8 cellular contexts compared by ENCODE assay signal in the genomic region with DNA sequence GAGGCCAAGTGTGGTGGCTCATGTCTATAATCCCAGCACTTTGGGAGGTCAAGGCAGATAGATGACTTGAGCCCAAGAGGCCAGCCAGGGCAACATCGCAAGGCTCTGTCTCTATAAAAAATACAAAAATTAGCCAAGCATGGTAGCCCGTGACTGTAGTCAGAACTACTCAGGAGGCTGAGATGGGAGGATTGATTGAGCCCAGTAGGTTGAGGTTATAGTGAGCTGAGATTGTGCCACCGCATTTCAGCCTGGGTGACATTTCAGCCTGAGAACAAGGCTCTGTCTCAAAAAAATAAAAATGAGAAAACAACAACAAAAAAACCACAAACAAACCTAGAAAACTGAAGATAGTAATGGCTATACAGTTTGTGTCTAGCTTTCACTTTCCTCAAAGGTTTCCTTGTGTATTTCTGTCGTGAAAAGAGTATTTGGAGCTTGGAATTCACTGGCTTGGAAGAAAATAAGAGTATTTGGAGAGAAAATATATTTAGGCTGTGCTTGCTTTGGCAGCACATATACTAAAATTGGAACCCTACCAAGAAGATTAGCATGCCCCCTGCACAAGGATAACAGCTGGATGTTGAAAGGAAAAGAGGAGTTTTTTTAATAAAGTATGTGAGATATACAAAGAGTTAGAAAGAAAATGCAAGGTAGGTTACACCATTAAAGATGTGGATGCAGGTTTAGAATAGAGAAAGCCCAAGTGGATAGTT. TPM values are rescaled to one million over a fixed set of nuclear protein-coding genes. Genes with fewer than 3 reads are reported as not detected.
DNase-seq lines count a peak whose midpoint lies in the region; ATAC-seq and TF ChIP-seq lines count a peak whose summit lies in the region.

No MANE protein-coding gene starts in this region.

- H3K4me3 Mint-ChIP-seq in CD4-positive, CD25-positive, alpha-beta regulatory T cell = peak overlapping the region; percentile 75 to 89 (median 79)
- peak overlapping the region; percentile 62 for H3K4me3 Mint-ChIP-seq in chondrocyte (ENCODE audit: unreplicated experiment)
- peak overlapping the region in 1 of 3 experiments; percentile 41 for H3K4me3 Mint-ChIP-seq in nephron

- H3K27me3 ChIP-seq in CD4-positive, CD25-positive, alpha-beta regulatory T cell (ENCODE audit: control insufficient read depth, insufficient read depth, low read length) = no peaks in the 10 kb centered on the region
- H3K27me3 ChIP-seq in OCI-LY1 (ENCODE audit: insufficient read depth, low read length) = no peaks in the 10 kb centered on the region

- H3K9me3 ChIP-seq in CD4-positive, CD25-positive, alpha-beta regulatory T cell (ENCODE audit: control insufficient read depth in 2 of 2, low read length in 2 of 2) = no peaks in the 10 kb centered on the region
- no peaks in the 10 kb centered on the region for H3K9me3 ChIP-seq in OCI-LY1 (ENCODE audit: low read length)

- peaks cover 0 to 4% (median 0%) of the 10 kb centered on the region in 7 donors for H3K9me3 Mint-ChIP-seq in CD4-positive, CD25-positive, alpha-beta regulatory T cell
- no peaks in the 10 kb centered on the region for H3K9me3 Mint-ChIP-seq in chondrocyte (ENCODE audit: low read depth)
- no peaks in the 10 kb centered on the region for H3K9me3 Mint-ChIP-seq in nephron

- H4K20me1 ChIP-seq in OCI-LY1 (ENCODE audit: insufficient read depth, low read length) = no peaks in the 10 kb centered on the region

- peaks cover 9% of the 10 kb centered on the region for H3K79me2 ChIP-seq in OCI-LY1 (ENCODE audit: insufficient read depth, low read length)

- H3K27ac Mint-ChIP-seq in CD4-positive, CD25-positive, alpha-beta regulatory T cell = peak overlapping the region; percentile 93 to 100 (median 99)
- peak overlapping the region; percentile 94 for H3K27ac Mint-ChIP-seq in chondrocyte (ENCODE audit: unreplicated experiment)
- peak overlapping the region; percentile 63 to 85 (median 75) for H3K27ac Mint-ChIP-seq in nephron

- peak overlapping the region; percentile 8; the same call in 1 of the 2 replicates for H3K9ac ChIP-seq in OCI-LY1 (ENCODE audit: low read length)

- H3K4me1 Mint-ChIP-seq in CD4-positive, CD25-positive, alpha-beta regulatory T cell = peaks cover 17 to 73% (median 48%) of the 10 kb centered on the region in 4 donors
- H3K4me1 Mint-ChIP-seq in chondrocyte (ENCODE audit: low read depth) = peaks cover 45% of the 10 kb centered on the region
- peaks cover 37% of the 10 kb centered on the region for H3K4me1 Mint-ChIP-seq in nephron

- H3K36me3 Mint-ChIP-seq in CD4-positive, CD25-positive, alpha-beta regulatory T cell = peaks cover 8% of the 10 kb centered on the region
- H3K36me3 Mint-ChIP-seq in chondrocyte (ENCODE audit: low read depth) = no peaks in the 10 kb centered on the region
- H3K36me3 Mint-ChIP-seq in nephron (ENCODE audit: low read depth) = no peaks in the 10 kb centered on the region

- no peaks in the 10 kb centered on the region; the same call in 1 of the 2 replicates for H3F3A ChIP-seq in OCI-LY1 (ENCODE audit: insufficient read depth, low read length)

- peak overlapping the region; percentile 77 for H3K4me3 ChIP-seq in CD4-positive, CD25-positive, alpha-beta regulatory T cell (ENCODE audit: low read depth, low read length)
- no peak overlapping the region for H3K4me3 ChIP-seq in OCI-LY1 (ENCODE audit: low read depth, low read length, poor library complexity, severe bottlenecking)

- no peaks in the 10 kb centered on the region for H3K9me2 ChIP-seq in OCI-LY1 (ENCODE audit: low read depth, low read length)

- H3K27ac ChIP-seq in CD4-positive, CD25-positive, alpha-beta regulatory T cell (ENCODE audit: insufficient read depth, low read length, poor library complexity, severe bottlenecking) = peak overlapping the region; percentile 98
- H3K27ac ChIP-seq in OCI-LY1 (ENCODE audit: low read depth, low read length, poor library complexity, severe bottlenecking) = peak overlapping the region; percentile 93

- H2AFZ ChIP-seq in OCI-LY1 (ENCODE audit: low read length) = peak overlapping the region; percentile 43

- H3K27me3 Mint-ChIP-seq in CD4-positive, CD25-positive, alpha-beta regulatory T cell = peaks cover 2% of the 10 kb centered on the region
- no peaks in the 10 kb centered on the region for H3K27me3 Mint-ChIP-seq in chondrocyte (ENCODE audit: low read depth)
- H3K27me3 Mint-ChIP-seq in nephron (ENCODE audit: low read depth) = peaks cover 4% of the 10 kb centered on the region

- DNase-seq in CD4-positive, CD25-positive, alpha-beta regulatory T cell = no peak
- DNase-seq in chondrocyte (ENCODE audit: low spot score) = no peak
- no peak for DNase-seq in CD1c-positive myeloid dendritic cell (ENCODE audit: extremely low spot score)
- no peak for DNase-seq in NCI-H2227 treated with DMSO at 0.1 percent for 48 hours (lab: John Stamatoyannopoulos, UW)
- no peak for DNase-seq in GM19240 (ENCODE audit: insufficient read length, low spot score)

- peak overlapping the region; percentile 30 for H3K4me2 ChIP-seq in OCI-LY1 (ENCODE audit: low read length)

- H3K36me3 ChIP-seq in CD4-positive, CD25-positive, alpha-beta regulatory T cell (ENCODE audit: control insufficient read depth, insufficient read depth, low read length) = no peaks in the 10 kb centered on the region
- H3K36me3 ChIP-seq in OCI-LY1 (ENCODE audit: insufficient read depth, low read length) = peaks cover 7% of the 10 kb centered on the region; the same call in 1 of the 2 replicates

- TF ChIP-seq CTCF in OCI-LY1 (IDR thresholded peaks at IDR 0.05; ENCODE audit: low read length) (no peak), chondrocyte (IDR thresholded peaks at IDR 0.05) (no peak), nephron (IDR thresholded peaks at IDR 0.05; ENCODE audit: unreplicated experiment in 3 of 3) (no peak)

- ATAC-seq in CD4-positive, CD25-positive, alpha-beta regulatory T cell (ENCODE audit: low read depth in 2 of 2) = no peak
- no peak for ATAC-seq in GM21529 (IDR thresholded peaks at IDR 0.05; ENCODE audit: unreplicated experiment)

- peaks cover 59% of the 10 kb centered on the region for H3K4me1 ChIP-seq in CD4-positive, CD25-positive, alpha-beta regulatory T cell (ENCODE audit: control insufficient read depth, insufficient read depth, low read length, poor library complexity, severe bottlenecking)
- peaks cover 49% of the 10 kb centered on the region for H3K4me1 ChIP-seq in OCI-LY1 (ENCODE audit: insufficient read depth, low read length, severe bottlenecking)

RNA-seq across cellular contexts. Expression of a gene that starts 3.9 kb away (rescaled TPM):
- total RNA-seq in CD4-positive, CD25-positive, alpha-beta regulatory T cell = 239 TPM
- 100 to 1,000 TPM; 107 to 151 (median 118) TPM for polyA plus RNA-seq in CD4-positive, CD25-positive, alpha-beta regulatory T cell
- 0.27 to 0.72 TPM (median 0.40 TPM) in 3 replicates for total RNA-seq in chondrocyte

RNA-seq across cellular contexts. Expression of a gene that starts 33.6 kb away (rescaled TPM):
- total RNA-seq in CD4-positive, CD25-positive, alpha-beta regulatory T cell = 105 TPM
- 10 to 100 TPM; 33.0 to 48.3 (median 44.9) TPM for polyA plus RNA-seq in CD4-positive, CD25-positive, alpha-beta regulatory T cell
- total RNA-seq in chondrocyte = 43.1 to 55.2 TPM (median 45.6 TPM) in 3 replicates

Comparison
In these comparisons a context has a peak if more than half of its experiments do, and no peak if none do; other contexts are left out.
1. RNA of a gene that starts 3.9 kb away (total RNA-seq): 239 TPM in CD4-positive, CD25-positive, alpha-beta regulatory T cell (single experiment); 0.27 to 0.72 TPM in chondrocyte; every median in the first group is over 100 times any median in the second.
2. Peak in every context shown above with its lines, with median percentiles within 50 percentile points of each other: H3K27ac Mint-ChIP-seq.